ENCODE assay signal across 17 cellular contexts in genomic region chr2:100250645-100251044, GRCh38.
"Had no signal": no experiment of that assay in that cellular context is flagged by ENCODE, and none has a peak within 500 bp of the region (broad histone marks: within the 10 kb centered on the region; RNA-seq: fewer than 3 reads in every experiment).

No MANE protein-coding gene starts in this region.

- H3K9me3 ChIP-seq: esophagus squamous epithelium, gastroesophageal sphincter, left ventricle myocardium inferior, lower lobe of right lung, neutrophil, tibial artery, upper lobe of left lung, uterus had no signal

- H3K4me3 Mint-ChIP-seq: dendritic cell treated with granulocyte-macrophage colony-stimulating factor and Interleukin-4, amounts not matched to agents 40 ng/mL and 50 ng/mL, for 4 days; immature natural killer cell; naive thymus-derived CD4-positive, alpha-beta T cell; nephron progenitor cell had no signal

- H3K27ac ChIP-seq: esophagus squamous epithelium, gastroesophageal sphincter, left ventricle myocardium inferior, lower lobe of right lung, neutrophil, tibial artery, upper lobe of left lung, uterus had no signal

- ATAC-seq: gastroesophageal sphincter; lower lobe of right lung; naive thymus-derived CD4-positive, alpha-beta T cell; right cardiac atrium; stimulated activated naive CD8-positive, alpha-beta T cell treated with anti-CD3 and anti-CD28 coated beads, Interleukin-15, Interleukin-2, amounts not matched to agents 100 U/mL and 50 U/mL, for 24 hours had no signal

- H3K27ac Mint-ChIP-seq: dendritic cell treated with granulocyte-macrophage colony-stimulating factor and Interleukin-4, amounts not matched to agents 40 ng/mL and 50 ng/mL, for 4 days; immature natural killer cell; naive thymus-derived CD4-positive, alpha-beta T cell; nephron progenitor cell had no signal

- DNase-seq: esophagus squamous epithelium; foreskin fibroblast; immature natural killer cell; left ventricle myocardium inferior; lower lobe of right lung; mesendoderm; naive thymus-derived CD4-positive, alpha-beta T cell; nephron progenitor cell; right cardiac atrium; stimulated activated CD4-positive, alpha-beta T cell treated with anti-CD3 and anti-CD28 coated beads, Interleukin-12 subunit alpha, Interleukin-12 subunit beta, amount 100 ng/mL, for 4 hours; stimulated activated naive CD8-positive, alpha-beta T cell treated with anti-CD3 and anti-CD28 coated beads, Interleukin-15, Interleukin-2, amounts not matched to agents 100 U/mL and 50 U/mL, for 24 hours; tibial artery; upper lobe of left lung; uterus had no signal

- H3K36me3 ChIP-seq: esophagus squamous epithelium, gastroesophageal sphincter, left ventricle myocardium inferior, lower lobe of right lung, neutrophil, tibial artery, upper lobe of left lung, uterus had no signal

- H3K27me3 ChIP-seq: gastroesophageal sphincter, neutrophil, tibial artery, upper lobe of left lung, uterus had no signal

- H3K4me1 Mint-ChIP-seq: immature natural killer cell; naive thymus-derived CD4-positive, alpha-beta T cell had no signal

- H3K36me3 Mint-ChIP-seq: immature natural killer cell; naive thymus-derived CD4-positive, alpha-beta T cell had no signal

- H3K9me3 Mint-ChIP-seq: dendritic cell treated with granulocyte-macrophage colony-stimulating factor and Interleukin-4, amounts not matched to agents 40 ng/mL and 50 ng/mL, for 4 days; immature natural killer cell; naive thymus-derived CD4-positive, alpha-beta T cell; nephron progenitor cell had no signal

- H3K4me1 ChIP-seq: esophagus squamous epithelium, left ventricle myocardium inferior, lower lobe of right lung, upper lobe of left lung, uterus had no signal

- H3K4me3 ChIP-seq: esophagus squamous epithelium, gastroesophageal sphincter, left ventricle myocardium inferior, lower lobe of right lung, tibial artery, upper lobe of left lung, uterus had no signal
